Comparison of ENCODE assay signal across 34 cellular contexts in genomic region chr14:31887929-31888580, GRCh38.
"Had no signal": no experiment of that assay in that cellular context is flagged by ENCODE, and none has a peak within 500 bp of the region (broad histone marks: within the 10 kb centered on the region; RNA-seq: fewer than 3 reads in every experiment).

No MANE protein-coding gene starts in this region.

- H3K9me3 ChIP-seq: body of pancreas, breast epithelium, MG63, SJCRH30 had no signal

- H3K4me1 ChIP-seq: body of pancreas, breast epithelium, SJCRH30 had no signal

- H3K36me3 ChIP-seq: breast epithelium, MG63, SJCRH30, WERI-Rb-1 had no signal

- H3K36me3 Mint-ChIP-seq: activated CD8-positive, alpha-beta memory T cell treated with anti-CD3 and anti-CD28 coated beads, Interleukin-2, amount 10 ng/mL, durations not matched to agents 7 days and 5 days; activated naive CD4-positive, alpha-beta T cell treated with anti-CD3 and anti-CD28 coated beads, Interleukin-2, amount 50 U/mL, for 24 hours; activated naive CD8-positive, alpha-beta T cell treated with anti-CD3 and anti-CD28 coated beads, Interleukin-2, amount 10 ng/mL, durations not matched to agents 7 days and 5 days had no signal

- H3K4me3 ChIP-seq: body of pancreas, breast epithelium, MG63, SJCRH30, SK-N-MC had no signal

- H3K27ac ChIP-seq: body of pancreas, breast epithelium, SJCRH30, SK-N-MC, WERI-Rb-1 had no signal

- H3K4me3 Mint-ChIP-seq: activated CD4-positive, alpha-beta T cell treated with anti-CD3 and anti-CD28 coated beads, Interleukin-2, amount 10 ng/mL, durations not matched to agents 7 days and 5 days; activated CD8-positive, alpha-beta memory T cell treated with anti-CD3 and anti-CD28 coated beads, Interleukin-2, amount 10 ng/mL, durations not matched to agents 7 days and 5 days; activated naive CD4-positive, alpha-beta T cell treated with anti-CD3 and anti-CD28 coated beads, Interleukin-2, amount 50 U/mL, for 24 hours; activated naive CD8-positive, alpha-beta T cell treated with anti-CD3 and anti-CD28 coated beads, Interleukin-2, amount 10 ng/mL, durations not matched to agents 7 days and 5 days had no signal

- ATAC-seq: activated CD8-positive, alpha-beta memory T cell treated with anti-CD3 and anti-CD28 coated beads, Interleukin-2, amount 10 ng/mL, durations not matched to agents 7 days and 5 days; body of pancreas; Panc1 had no signal

- H3K27ac Mint-ChIP-seq: activated CD4-positive, alpha-beta T cell treated with anti-CD3 and anti-CD28 coated beads, Interleukin-2, amount 10 ng/mL, durations not matched to agents 7 days and 5 days; activated CD8-positive, alpha-beta memory T cell treated with anti-CD3 and anti-CD28 coated beads, Interleukin-2, amount 10 ng/mL, durations not matched to agents 7 days and 5 days; activated naive CD4-positive, alpha-beta T cell treated with anti-CD3 and anti-CD28 coated beads, Interleukin-2, amount 50 U/mL, for 24 hours; activated naive CD8-positive, alpha-beta T cell treated with anti-CD3 and anti-CD28 coated beads, Interleukin-2, amount 10 ng/mL, durations not matched to agents 7 days and 5 days; activated T-helper 2 cell treated with anti-CD3 and anti-CD28 coated beads, Interferon-gamma antibody, Interleukin-2, Interleukin-4, amounts not matched to agents 10 μg/mL and 5 μg/mL and 100 μg/mL, durations not matched to agents 14 hours and 24 hours and 36 hours had no signal

- DNase-seq: activated CD4-positive, alpha-beta T cell treated with anti-CD3 and anti-CD28 coated beads, Interleukin-2, amount 10 ng/mL, durations not matched to agents 7 days and 5 days; activated CD4-positive, alpha-beta T cell treated with anti-CD3 and anti-CD28 coated beads, Interleukin-2, amount 50 U/mL, for 48 hours; activated CD8-positive, alpha-beta memory T cell treated with anti-CD3 and anti-CD28 coated beads for 24 hours; activated CD8-positive, alpha-beta memory T cell treated with anti-CD3 and anti-CD28 coated beads, Interleukin-2, amount 10 ng/mL, durations not matched to agents 7 days and 5 days; activated CD8-positive, alpha-beta memory T cell treated with anti-CD3 and anti-CD28 coated beads, Interleukin-2, amount 50 U/mL, for 48 hours; activated gamma-delta T cell; activated naive CD4-positive, alpha-beta T cell treated with Interleukin-2 at 50 U/mL for 16 hours; activated naive CD8-positive, alpha-beta T cell treated with anti-CD3 and anti-CD28 coated beads, Interleukin-2, amount 10 ng/mL, durations not matched to agents 7 days and 5 days; activated T-cell treated with anti-CD3 and anti-CD28 coated beads, Interleukin-2, amount 50 U/mL, for 1 hour; body of pancreas; cerebellar nuclear complex; Kasumi-1; KG1; MG63; NCI-H1048; NCI-H1105 treated with DMSO at 0.1 percent for 48 hours; NCI-H1436; NCI-H1694; NCI-H1930; NCI-H2081 treated with DMSO at 0.1 percent for 48 hours; NCI-H226; NCI-H446 treated with DMSO at 0.1 percent for 48 hours; NCI-H524; NCI-H69; NCI-H82; SHP77; SJCRH30; T1000; WERI-Rb-1 had no signal

- H3K4me1 Mint-ChIP-seq: activated CD4-positive, alpha-beta T cell treated with anti-CD3 and anti-CD28 coated beads, Interleukin-2, amount 10 ng/mL, durations not matched to agents 7 days and 5 days; activated CD8-positive, alpha-beta memory T cell treated with anti-CD3 and anti-CD28 coated beads, Interleukin-2, amount 10 ng/mL, durations not matched to agents 7 days and 5 days; activated naive CD4-positive, alpha-beta T cell treated with anti-CD3 and anti-CD28 coated beads, Interleukin-2, amount 50 U/mL, for 24 hours; activated naive CD8-positive, alpha-beta T cell treated with anti-CD3 and anti-CD28 coated beads, Interleukin-2, amount 10 ng/mL, durations not matched to agents 7 days and 5 days had no signal

- H3K9me3 Mint-ChIP-seq: activated CD4-positive, alpha-beta T cell treated with anti-CD3 and anti-CD28 coated beads, Interleukin-2, amount 10 ng/mL, durations not matched to agents 7 days and 5 days; activated naive CD4-positive, alpha-beta T cell treated with anti-CD3 and anti-CD28 coated beads, Interleukin-2, amount 50 U/mL, for 24 hours; activated naive CD8-positive, alpha-beta T cell treated with anti-CD3 and anti-CD28 coated beads, Interleukin-2, amount 10 ng/mL, durations not matched to agents 7 days and 5 days; activated T-helper 2 cell treated with anti-CD3 and anti-CD28 coated beads, Interferon-gamma antibody, Interleukin-2, Interleukin-4, amounts not matched to agents 10 μg/mL and 5 μg/mL and 100 μg/mL, durations not matched to agents 14 hours and 24 hours and 36 hours had no signal
